ENCODE assay signal across 1 cellular context in genomic region chr9:136359774-136360718, GRCh38.
TF ChIP-seq lines count a peak whose summit lies in the region.

No MANE protein-coding gene starts in this region.

TF ChIP-seq in IMR-90, 13 proteins besides CTCF, POLR2A, EP300 and RAD21:
- TF ChIP-seq MAFK (IDR thresholded peaks at IDR 0.05; ENCODE audit: low read depth, low read length) (no peak), RFX5 (IDR thresholded peaks at IDR 0.05; ENCODE audit: low read depth, low read length) (no peak), NFE2L2 (IDR thresholded peaks at IDR 0.05; ENCODE audit: low read depth, low read length) (no peak), SMC3 (IDR thresholded peaks at IDR 0.05; ENCODE audit: low read depth, low read length) (no peak), RCOR1 (IDR thresholded peaks at IDR 0.05; ENCODE audit: insufficient replicate concordance, low read length) (no peak), ELK1 (IDR thresholded peaks at IDR 0.05; ENCODE audit: borderline replicate concordance, low read depth, low read length) (no peak), USF2 (IDR thresholded peaks at IDR 0.05; ENCODE audit: low read depth, low read length) (no peak), MAZ (IDR thresholded peaks at IDR 0.05; ENCODE audit: borderline replicate concordance, low read depth, low read length) (no peak), BHLHE40 (IDR thresholded peaks at IDR 0.05; ENCODE audit: low read depth, low read length) (no peak), FOS (IDR thresholded peaks at IDR 0.05; ENCODE audit: low read depth, low read length) (no peak), MXI1 (IDR thresholded peaks at IDR 0.05; ENCODE audit: borderline replicate concordance, low read depth, low read length) (no peak), CEBPB (IDR thresholded peaks at IDR 0.05; ENCODE audit: low read depth, low read length) (no peak), CHD1 (IDR thresholded peaks at IDR 0.05; ENCODE audit: low read depth, low read length) (no peak)
